Comparison of ENCODE assay signal across 25 cellular contexts in genomic region chr7:155161690-155162089, GRCh38.
"Had no signal": no experiment of that assay in that cellular context is flagged by ENCODE, and none has a peak within 500 bp of the region (broad histone marks: within the 10 kb centered on the region; RNA-seq: fewer than 3 reads in every experiment).

No MANE protein-coding gene starts in this region.

- DNase-seq: hippocampal formation; left colon; left ventricle myocardium inferior; mesendoderm; midbrain; mucosa of descending colon; naive thymus-derived CD4-positive, alpha-beta T cell; ovary; right lobe of liver; stimulated activated CD4-positive, alpha-beta T cell treated with anti-CD3 and anti-CD28 coated beads, Interleukin-1b, Interleukin-23, amount 100 ng/mL, for 48 hours; stimulated activated CD4-positive, alpha-beta T cell treated with anti-CD3 and anti-CD28 coated beads, Interleukin-2, amount 100 ng/mL, for 48 hours; stimulated activated CD4-positive, alpha-beta T cell treated with anti-CD3 and anti-CD28 coated beads, Interleukin-4, amount 100 ng/mL, for 4 hours; stimulated activated CD8-positive, alpha-beta memory T cell treated with anti-CD3 and anti-CD28 coated beads, Interleukin-4, amount 100 ng/mL, for 48 hours; stimulated activated naive CD4-positive, alpha-beta T cell treated with Interleukin-2 at 50 U/mL for 16 hours; stimulated activated naive CD8-positive, alpha-beta T cell treated with anti-CD3 and anti-CD28 coated beads, Interleukin-15, amount 100 ng/mL, for 72 hours; substantia nigra; testis; thyroid gland; transverse colon; upper lobe of right lung had no signal

- H3K36me3 Mint-ChIP-seq: naive thymus-derived CD4-positive, alpha-beta T cell; natural killer cell treated with Interleukin-12 subunit alpha and Interleukin-12 subunit beta and Interleukin-15 and Interleukin-18, amount 100 ng/mL, for 72 hours; stimulated activated memory B cell treated with anti-CD40 and anti-IgM and Interleukin-4, amounts not matched to agents 10 μg/mL and 1 μg/mL and 100 μg/mL, for 72 hours had no signal

- H3K4me1 Mint-ChIP-seq: naive thymus-derived CD4-positive, alpha-beta T cell; stimulated activated memory B cell treated with anti-CD40 and anti-IgM and Interleukin-4, amounts not matched to agents 10 μg/mL and 1 μg/mL and 100 μg/mL, for 72 hours; stimulated activated naive CD8-positive, alpha-beta T cell treated with anti-CD3 and anti-CD28 coated beads, Interleukin-15, amount 100 ng/mL, for 72 hours had no signal

- H3K27ac Mint-ChIP-seq: naive thymus-derived CD4-positive, alpha-beta T cell; natural killer cell treated with Interleukin-12 subunit alpha and Interleukin-12 subunit beta and Interleukin-15 and Interleukin-18, amount 100 ng/mL, for 72 hours; progenitor cell of endocrine pancreas; stimulated activated memory B cell treated with anti-CD40 and anti-IgM and Interleukin-4, amounts not matched to agents 10 μg/mL and 1 μg/mL and 100 μg/mL, for 72 hours; stimulated activated naive CD8-positive, alpha-beta T cell treated with anti-CD3 and anti-CD28 coated beads, Interleukin-15, amount 100 ng/mL, for 72 hours had no signal

- H3K9me3 Mint-ChIP-seq: natural killer cell treated with Interleukin-12 subunit alpha and Interleukin-12 subunit beta and Interleukin-15 and Interleukin-18, amount 100 ng/mL, for 72 hours; stimulated activated naive CD8-positive, alpha-beta T cell treated with anti-CD3 and anti-CD28 coated beads, Interleukin-15, amount 100 ng/mL, for 72 hours had no signal

- H3K4me3 Mint-ChIP-seq: naive thymus-derived CD4-positive, alpha-beta T cell; natural killer cell treated with Interleukin-12 subunit alpha and Interleukin-12 subunit beta and Interleukin-15 and Interleukin-18, amount 100 ng/mL, for 72 hours; stimulated activated memory B cell treated with anti-CD40 and anti-IgM and Interleukin-4, amounts not matched to agents 10 μg/mL and 1 μg/mL and 100 μg/mL, for 72 hours; stimulated activated naive CD8-positive, alpha-beta T cell treated with anti-CD3 and anti-CD28 coated beads, Interleukin-15, amount 100 ng/mL, for 72 hours had no signal

- FAIRE-seq: keratinocyte, urothelium cell line had no signal
